In genomic region chr9:76773051-76773450, GRCh38 we compare ENCODE assay signal across 26 cellular contexts. TPM values are rescaled to one million over a fixed set of nuclear protein-coding genes. Genes with fewer than 3 reads are reported as not detected.
DNase-seq lines count a peak whose midpoint lies in the region; ATAC-seq, FAIRE-seq and TF ChIP-seq lines count a peak whose summit lies in the region.
"Had no signal": no experiment of that assay in that cellular context is flagged by ENCODE, and none has a peak within 500 bp of the region (broad histone marks: within the 10 kb centered on the region; RNA-seq: fewer than 3 reads in every experiment).

No MANE protein-coding gene starts in this region.

- FAIRE-seq in endometrium (lab: Jason Lieb, UNC), result peak; percentile 39

- BruUV-seq in PC-3 (replicated peaks; lab: Mats Ljungman, UMichigan), result no TSS peak

- DNase-seq in kidney epithelial cell (ENCODE audit: low read depth) (peak; percentile 38), smooth muscle cell of the brain vasculature (ENCODE audit: low read depth, low spot score) (peak; percentile 1), PC-3 (no peak), SIG-M5 treated with dmso at 0.1 percent for 504 hours (lab: John Stamatoyannopoulos, UW; ENCODE audit: unreplicated experiment) (no peak), NCI-H2227 (lab: John Stamatoyannopoulos, UW; ENCODE audit: unreplicated experiment) (no peak)
- DNase-seq: activated B cell treated with CpG ODN at 0.5 μM for 24 hours; activated CD4-positive, alpha-beta T cell treated with anti-CD3 and anti-CD28 coated beads, Interleukin-2, amount 50 U/mL, for 48 hours; activated gamma-delta T cell treated with Interleukin-2 at 50 U/mL for 16 hours; caudate nucleus; CD4-positive, alpha-beta memory T cell; GF-D8; Karpas-422; left cardiac atrium; natural killer cell; NCI-H1048; NCI-H187; stimulated activated CD8-positive, alpha-beta memory T cell treated with anti-CD3 and anti-CD28 coated beads, Interleukin-4, amount 100 ng/mL, for 48 hours; T1000; upper lobe of left lung had no signal

- intact Hi-C loops in PC-3 (cut with micrococcal nuclease), result no loop called here

- H3K9ac ChIP-seq in PC-3 (ENCODE audit: low read length), result no peak overlapping the region

- H3F3A ChIP-seq in PC-3 (ENCODE audit: low read length, unreplicated experiment), result no peaks in the 10 kb centered on the region

- POLR2A ChIA-PET in HEK293 (lab: Yijun Ruan, JAX), result no interaction called here
- POLR2A ChIA-PET in PC-3 (lab: Charles Lee; ENCODE audit: unreplicated experiment), result no interaction called here

- H3K79me2 ChIP-seq in PC-3 (ENCODE audit: low read length), result no peaks in the 10 kb centered on the region

- no peaks in the 10 kb centered on the region for H3K36me3 ChIP-seq in HEK293 (ENCODE audit: control insufficient read depth in 2 of 2, insufficient read depth in 1 of 2, low read length in 2 of 2)
- no peaks in the 10 kb centered on the region for H3K36me3 ChIP-seq in kidney epithelial cell (ENCODE audit: control insufficient read depth, insufficient read depth, low read length)
- H3K36me3 ChIP-seq in PC-3 (ENCODE audit: low read depth, low read length), result no peaks in the 10 kb centered on the region
- H3K36me3 ChIP-seq: upper lobe of left lung had no signal

- no peaks in the 10 kb centered on the region for H3K27me3 ChIP-seq in kidney epithelial cell (ENCODE audit: control insufficient read depth, insufficient read depth, low read length)
- peaks cover 23% of the 10 kb centered on the region for H3K27me3 ChIP-seq in PC-3 (ENCODE audit: low read length)
- H3K27me3 ChIP-seq: gastroesophageal sphincter, upper lobe of left lung had no signal

- CTCF ChIA-PET in HEK293 (lab: Yijun Ruan, JAX), result no interaction called here
- CTCF ChIA-PET in PC-3 (lab: Charles Lee), result no interaction called here

- no peak overlapping the region for H2AFZ ChIP-seq in PC-3 (ENCODE audit: low read length)

- no peak for ATAC-seq in GM19467 (IDR thresholded peaks at IDR 0.05; ENCODE audit: unreplicated experiment)
- no peak for ATAC-seq in PC-3
- ATAC-seq: gastroesophageal sphincter, HCT116, left cardiac atrium, natural killer cell had no signal

- no peak overlapping the region for H3K4me3 ChIP-seq in HEK293 (ENCODE audit: low read depth, low read length)
- no peak overlapping the region for H3K4me3 ChIP-seq in kidney epithelial cell (ENCODE audit: low read depth, low read length)
- H3K4me3 ChIP-seq in PC-3 (ENCODE audit: low read length), result no peak overlapping the region
- H3K4me3 ChIP-seq: gastroesophageal sphincter, upper lobe of left lung had no signal

- H3K27ac ChIP-seq in HEK293 (ENCODE audit: extremely low read depth, low read depth, low read length), result no peak overlapping the region
- H3K27ac ChIP-seq in PC-3 (ENCODE audit: low read length), result no peak overlapping the region
- H3K27ac ChIP-seq: upper lobe of left lung had no signal

- TF ChIP-seq CTCF in HEK293 (tag by site-specific recombination; IDR thresholded peaks at IDR 0.05), result no peak
- no peak for TF ChIP-seq CTCF in kidney epithelial cell (IDR thresholded peaks at IDR 0.05; ENCODE audit: insufficient read depth, low read length, poor library complexity, severe bottlenecking)
- no peak for TF ChIP-seq CTCF in PC-3 (conservative IDR thresholded peaks at IDR 0.05; ENCODE audit: low read depth, low read length)

- H3K4me1 ChIP-seq in HEK293 (ENCODE audit: control insufficient read depth, insufficient read depth, low read length) (no peaks in the 10 kb centered on the region), PC-3 (ENCODE audit: insufficient read depth, low read length) (no peaks in the 10 kb centered on the region)
- H3K4me1 ChIP-seq: upper lobe of left lung had no signal

- no peaks in the 10 kb centered on the region for H3K9me2 ChIP-seq in PC-3 (replicated peaks; ENCODE audit: low read length)

- H4K20me1 ChIP-seq in PC-3 (ENCODE audit: low read length), result no peaks in the 10 kb centered on the region

- no peak overlapping the region for H3K4me2 ChIP-seq in PC-3 (ENCODE audit: low read length)

- H3K9me3 ChIP-seq in HEK293 (ENCODE audit: control insufficient read depth, insufficient read depth, low read depth, low read length), result no peaks in the 10 kb centered on the region
- no peaks in the 10 kb centered on the region for H3K9me3 ChIP-seq in PC-3 (ENCODE audit: low read length)
- H3K9me3 ChIP-seq: gastroesophageal sphincter, upper lobe of left lung had no signal

TF ChIP-seq in HEK293, 187 proteins besides CTCF, POLR2A, EP300 and RAD21:
- no peak for TF ChIP-seq IKZF3 (tag by site-specific recombination; IDR thresholded peaks at IDR 0.05)
- 0 out of 2 replicates have a peak, but pooled peaks have one; percentile 21 for TF ChIP-seq PRDM6 (tag by site-specific recombination; IDR thresholded peaks at IDR 0.05)

RNA-seq across cellular contexts. Expression of gene PCA3, which starts 8.8 kb away (rescaled TPM):
- total RNA-seq in kidney epithelial cell (not detected in 2 replicates), PC-3 (2014; rRNA removed) (not detected in 2 replicates)
- total RNA-seq: activated B cell treated with CpG ODN at 0.5 μM for 24 hours; CD4-positive, alpha-beta memory T cell; dermis microvascular lymphatic vessel endothelial cell; left cardiac atrium; osteocyte had no signal

Comparison
In these comparisons a context has a peak if more than half of its experiments do, and no peak if none do; other contexts are left out.
1. DNase-seq: peak in kidney epithelial cell (single experiment) and smooth muscle cell of the brain vasculature (single experiment); none in PC-3 (single experiment), SIG-M5 treated with dmso at 0.1 percent for 504 hours (single experiment) and NCI-H2227 (single experiment).